28 cellular contexts compared by ENCODE assay signal in the genomic region with DNA sequence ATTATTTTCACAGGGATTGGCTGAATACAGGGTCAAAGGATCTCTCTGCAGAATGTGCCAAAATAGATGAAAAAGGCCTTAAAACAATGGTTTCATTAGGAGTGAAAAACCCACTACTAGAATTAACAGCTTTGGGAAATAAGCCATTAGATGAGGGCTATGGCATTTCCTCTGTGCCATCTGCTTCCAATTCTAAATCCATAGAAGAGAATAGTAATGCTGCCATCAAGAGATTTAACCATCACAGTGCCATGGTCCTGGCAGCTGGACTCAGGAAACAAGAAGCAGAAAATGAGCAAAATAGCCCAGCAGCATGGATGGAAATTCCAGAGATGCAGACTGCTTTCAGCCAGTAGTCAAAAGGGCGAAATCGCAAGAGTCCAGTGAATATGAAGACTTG.
"Had no signal": no experiment of that assay in that cellular context is flagged by ENCODE, and none has a peak within 500 bp of the region (broad histone marks: within the 10 kb centered on the region; RNA-seq: fewer than 3 reads in every experiment).

No MANE protein-coding gene starts in this region.

- FAIRE-seq: endometrium, frontal cortex, keratinocyte, urothelium cell line had no signal

- H3K9me3 ChIP-seq: esophagus squamous epithelium, lower lobe of right lung, prostate gland, right atrium auricular region, stomach, thoracic aorta, tibial nerve, upper lobe of left lung had no signal

- H3K36me3 ChIP-seq: esophagus squamous epithelium, lower lobe of right lung, prostate gland, right atrium auricular region, stomach, thoracic aorta, tibial nerve, upper lobe of left lung had no signal

- ATAC-seq: effector memory CD8-positive, alpha-beta T cell; left ventricle myocardium superior; lower lobe of right lung; naive thymus-derived CD8-positive, alpha-beta T cell; sciatic nerve had no signal

- H3K27ac ChIP-seq: coronary artery, esophagus squamous epithelium, lower lobe of right lung, prostate gland, right atrium auricular region, stomach, thoracic aorta, tibial nerve, upper lobe of left lung had no signal

- H3K4me3 ChIP-seq: coronary artery, esophagus squamous epithelium, lower lobe of right lung, prostate gland, right atrium auricular region, smooth muscle cell, stomach, thoracic aorta, tibial nerve, upper lobe of left lung had no signal

- DNase-seq: dermis blood vessel endothelial cell; effector memory CD8-positive, alpha-beta T cell; esophagus squamous epithelium; hypothalamus; immature natural killer cell; left ventricle myocardium superior; lower lobe of right lung; naive thymus-derived CD8-positive, alpha-beta T cell; nephron progenitor cell; nucleus accumbens; stimulated activated CD4-positive, alpha-beta T cell treated with anti-CD3 and anti-CD28 coated beads, Interleukin-12 subunit alpha, Interleukin-12 subunit beta, amount 100 ng/mL, for 4 hours; stimulated activated CD4-positive, alpha-beta T cell treated with anti-CD3 and anti-CD28 coated beads, Interleukin-1b, Interleukin-23, amount 100 ng/mL, for 48 hours; stimulated activated CD4-positive, alpha-beta T cell treated with anti-CD3 and anti-CD28 coated beads, Interleukin-4, amount 100 ng/mL, for 1 hour; stimulated activated CD8-positive, alpha-beta memory T cell treated with anti-CD3 and anti-CD28 coated beads, Interleukin-4, amount 100 ng/mL, for 48 hours; stimulated activated naive CD4-positive, alpha-beta T cell treated with Interleukin-2 at 50 U/mL for 16 hours; stomach; upper lobe of left lung had no signal

- H3K9me3 Mint-ChIP-seq: nephron progenitor cell had no signal

- H3K36me3 Mint-ChIP-seq: immature natural killer cell; naive thymus-derived CD8-positive, alpha-beta T cell had no signal

- H3K4me2 ChIP-seq: smooth muscle cell had no signal

- H3K27me3 ChIP-seq: esophagus squamous epithelium, right atrium auricular region, stomach, tibial nerve, upper lobe of left lung had no signal

- H3K27ac Mint-ChIP-seq: effector memory CD8-positive, alpha-beta T cell; immature natural killer cell; naive thymus-derived CD8-positive, alpha-beta T cell; nephron progenitor cell had no signal

- H3K27me3 Mint-ChIP-seq: effector memory CD8-positive, alpha-beta T cell; naive thymus-derived CD8-positive, alpha-beta T cell had no signal

- H3K4me1 ChIP-seq: esophagus squamous epithelium, lower lobe of right lung, prostate gland, right atrium auricular region, stomach, upper lobe of left lung had no signal

- H3K4me1 Mint-ChIP-seq: immature natural killer cell; naive thymus-derived CD8-positive, alpha-beta T cell; nephron progenitor cell had no signal

- H3K4me3 Mint-ChIP-seq: effector memory CD8-positive, alpha-beta T cell; immature natural killer cell; naive thymus-derived CD8-positive, alpha-beta T cell; nephron progenitor cell had no signal
